Comparison of ENCODE assay signal across 27 cellular contexts in genomic region chr2:133286326-133286922, GRCh38.
A peak's percentile ranks its signal among the peaks of the same experiment; 100 is the strongest.
DNase-seq lines count a peak whose midpoint lies in the region; ATAC-seq, FAIRE-seq and TF ChIP-seq lines count a peak whose summit lies in the region.
"Had no signal": no experiment of that assay in that cellular context is flagged by ENCODE, and none has a peak within 500 bp of the region (broad histone marks: within the 10 kb centered on the region; RNA-seq: fewer than 3 reads in every experiment).

No MANE protein-coding gene starts in this region.

- H4K20me1 ChIP-seq in mammary epithelial cell (ENCODE audit: insufficient read depth, low read length), result no peaks in the 10 kb centered on the region

- DNase-seq in A673 (ENCODE audit: low spot score) (peak; percentile 58), HFFc6 (peak; percentile 16), mammary epithelial cell (peak; percentile 32), kidney (no peak), endodermal cell (no peak), SW480 (ENCODE audit: low spot score) (no peak)
- DNase-seq: activated CD4-positive, CD25-positive, alpha-beta regulatory T cell; activated CD8-positive, alpha-beta T cell treated with anti-CD3 and anti-CD28 coated beads, Interleukin-2, amount 10 ng/mL, durations not matched to agents 7 days and 5 days; activated naive CD8-positive, alpha-beta T cell treated with anti-CD3 and anti-CD28 coated beads, Interleukin-2, amount 10 ng/mL, durations not matched to agents 7 days and 5 days; CD8-positive, alpha-beta T cell; DMS79 treated with DMSO at 0.1 percent for 48 hours; GOT3; heart right ventricle; NCI-H1930; NCI-H446 treated with DMSO at 0.1 percent for 48 hours; psoas muscle; Right ventricle myocardium superior; testis had no signal

- POLR2A ChIA-PET in A673 (lab: Charles Lee; ENCODE audit: low non-redundant PET), result no interaction called here

- in situ Hi-C loops in mammary epithelial cell (cut with MboI; ENCODE audit: low sequenced_read_pairs in 2 of 2), result no loop called here

- H3K36me3 ChIP-seq in A673 (ENCODE audit: insufficient read depth, low read length, poor library complexity, severe bottlenecking) (peaks cover 2% of the 10 kb centered on the region), mammary epithelial cell (ENCODE audit: insufficient read depth, low read length) (no peaks in the 10 kb centered on the region), kidney (ENCODE audit: control insufficient read depth in 1 of 2, insufficient read depth in 2 of 2, low read length in 2 of 2) (no peaks in the 10 kb centered on the region), endodermal cell (ENCODE audit: control insufficient read depth, insufficient read depth, low read length) (no peaks in the 10 kb centered on the region)
- H3K36me3 ChIP-seq: cardiac muscle cell, esophagus muscularis mucosa, heart right ventricle had no signal

- H3K4me3 ChIP-seq in A673 (ENCODE audit: low read depth, low read length, poor library complexity, severe bottlenecking) (no peak overlapping the region), mammary epithelial cell (replicated peaks in 1 of 3; ENCODE audit: insufficient read depth in 1 of 3, low read depth in 2 of 3, low read length in 3 of 3) (no peak overlapping the region), kidney (ENCODE audit: low read length in 2 of 2) (no peak overlapping the region), endodermal cell (ENCODE audit: low read length) (no peak overlapping the region)
- H3K4me3 ChIP-seq: cardiac muscle cell, esophagus muscularis mucosa, heart right ventricle, psoas muscle, testis had no signal

- H3K9me3 ChIP-seq in A673 (ENCODE audit: low read depth, low read length, poor library complexity, severe bottlenecking), result no peaks in the 10 kb centered on the region
- no peaks in the 10 kb centered on the region for H3K9me3 ChIP-seq in mammary epithelial cell (replicated peaks; ENCODE audit: insufficient read depth, low read length)
- H3K9me3 ChIP-seq in kidney (ENCODE audit: control insufficient read depth in 1 of 2, low read length in 2 of 2), result no peaks in the 10 kb centered on the region
- no peaks in the 10 kb centered on the region for H3K9me3 ChIP-seq in endodermal cell (ENCODE audit: control insufficient read depth, low read length)
- H3K9me3 ChIP-seq: esophagus muscularis mucosa, heart right ventricle, psoas muscle, testis had no signal

- CTCF ChIA-PET in A673 (lab: Charles Lee) (no interaction called here), mammary epithelial cell (lab: Charles Lee; ENCODE audit: low non-redundant PET) (no interaction called here)

- H2AFZ ChIP-seq in mammary epithelial cell (ENCODE audit: low read depth, low read length), result no peak overlapping the region

- peak; percentile 9; the same call in 1 of the 2 replicates for TF ChIP-seq CTCF in A673 (conservative IDR thresholded peaks at IDR 0.05; ENCODE audit: low read depth, low read length)
- peak; percentile 70 for TF ChIP-seq CTCF in HFFc6 (IDR thresholded peaks at IDR 0.05)
- TF ChIP-seq CTCF in mammary epithelial cell (conservative IDR thresholded peaks at IDR 0.05 in 1 of 2, IDR thresholded peaks at IDR 0.05 in 1 of 2; ENCODE audit: extremely low read depth in 1 of 2, insufficient read depth in 1 of 2, low read depth in 1 of 2, low read length in 2 of 2), result peak in 1 of 2 donors; percentile 26
- TF ChIP-seq CTCF in kidney (IDR thresholded peaks at IDR 0.05; ENCODE audit: borderline replicate concordance, extremely low read depth, insufficient read depth), result no peak
- no peak for TF ChIP-seq CTCF in endodermal cell (conservative IDR thresholded peaks at IDR 0.05)

- H3K4me1 Mint-ChIP-seq in HFFc6 (ENCODE audit: low read depth) (peaks cover 52% of the 10 kb centered on the region), endodermal cell (no peaks in the 10 kb centered on the region)
- H3K4me1 Mint-ChIP-seq: activated naive CD8-positive, alpha-beta T cell treated with anti-CD3 and anti-CD28 coated beads, Interleukin-2, amount 10 ng/mL, durations not matched to agents 7 days and 5 days; IgD-negative memory B cell had no signal

- H3K27ac ChIP-seq in A673 (ENCODE audit: low read depth, low read length, poor library complexity, severe bottlenecking) (peak overlapping the region; percentile 20), mammary epithelial cell (ENCODE audit: insufficient read depth, low read depth, low read length) (no peak overlapping the region), kidney (ENCODE audit: low read depth in 2 of 2, low read length in 2 of 2) (no peak overlapping the region), endodermal cell (ENCODE audit: low read depth, low read length) (no peak overlapping the region)
- H3K27ac ChIP-seq: cardiac muscle cell, esophagus muscularis mucosa, heart right ventricle, psoas muscle, testis had no signal

- H3K4me1 ChIP-seq in A673 (ENCODE audit: insufficient read depth, low read length, poor library complexity, severe bottlenecking) (peaks cover 19% of the 10 kb centered on the region), mammary epithelial cell (ENCODE audit: insufficient read depth, low read length) (peaks cover 4% of the 10 kb centered on the region), kidney (ENCODE audit: control insufficient read depth in 1 of 2, insufficient read depth in 1 of 2, low read depth in 1 of 2, low read length in 2 of 2) (no peaks in the 10 kb centered on the region), endodermal cell (ENCODE audit: control insufficient read depth, insufficient read depth, low read length) (no peaks in the 10 kb centered on the region)
- H3K4me1 ChIP-seq: esophagus muscularis mucosa, heart right ventricle, psoas muscle, testis had no signal

- ATAC-seq in HG03097 (IDR thresholded peaks at IDR 0.05; ENCODE audit: low FRiP score, unreplicated experiment) (no peak), HG02571 (IDR thresholded peaks at IDR 0.05; ENCODE audit: unreplicated experiment) (no peak)
- ATAC-seq: activated CD8-positive, alpha-beta T cell treated with anti-CD3 and anti-CD28 coated beads, Interleukin-2, amount 10 ng/mL, durations not matched to agents 7 days and 5 days; CD8-positive, alpha-beta T cell; heart right ventricle; psoas muscle had no signal

- H3K9me3 Mint-ChIP-seq in HFFc6 (no peaks in the 10 kb centered on the region; the same call in 1 of the 2 replicates), endodermal cell (no peaks in the 10 kb centered on the region)
- H3K9me3 Mint-ChIP-seq: nephron had no signal

- H3K4me2 ChIP-seq in mammary epithelial cell (ENCODE audit: insufficient read depth, low read depth, low read length), result no peak overlapping the region

- H3K27ac Mint-ChIP-seq in HFFc6, result peak overlapping the region; percentile 77
- no peak overlapping the region for H3K27ac Mint-ChIP-seq in endodermal cell
- H3K27ac Mint-ChIP-seq: activated CD8-positive, alpha-beta T cell treated with anti-CD3 and anti-CD28 coated beads, Interleukin-2, amount 10 ng/mL, durations not matched to agents 7 days and 5 days; activated naive CD8-positive, alpha-beta T cell treated with anti-CD3 and anti-CD28 coated beads, Interleukin-2, amount 10 ng/mL, durations not matched to agents 7 days and 5 days; CD8-positive, alpha-beta T cell; IgD-negative memory B cell; nephron had no signal

- FAIRE-seq in kidney (lab: Jason Lieb, UNC), result peak; percentile 39
- FAIRE-seq: A204.1, GM18507, islet of Langerhans had no signal

- H3K79me2 ChIP-seq in mammary epithelial cell (ENCODE audit: insufficient read depth, low read length), result no peaks in the 10 kb centered on the region

- no peaks in the 10 kb centered on the region for H3K27me3 ChIP-seq in A673 (replicated peaks; ENCODE audit: insufficient read depth, low read depth, low read length, poor library complexity)
- H3K27me3 ChIP-seq in mammary epithelial cell (ENCODE audit: insufficient read depth, low read length), result no peaks in the 10 kb centered on the region
- H3K27me3 ChIP-seq in endodermal cell (ENCODE audit: control insufficient read depth, insufficient read depth, low read length, poor library complexity, severe bottlenecking), result no peaks in the 10 kb centered on the region
- H3K27me3 ChIP-seq: cardiac muscle cell, esophagus muscularis mucosa, heart right ventricle, testis had no signal

- 100% methylated on average over 1 of the region's 1 CpG for WGBS in mammary epithelial cell (ENCODE audit: low coverage, missing lambda C conversion rate)
- WGBS in endodermal cell (ENCODE audit: insufficient coverage in 1 of 2, insufficient read length in 1 of 2), 2 experiments, result 87 to 100% methylated on average over 1 of the region's 1 CpG

- H3K27me3 Mint-ChIP-seq in HFFc6 (ENCODE audit: insufficient read depth) (no peaks in the 10 kb centered on the region; the same call in none of the 2 replicates), endodermal cell (ENCODE audit: insufficient read depth) (no peaks in the 10 kb centered on the region)
- H3K27me3 Mint-ChIP-seq: activated naive CD8-positive, alpha-beta T cell treated with anti-CD3 and anti-CD28 coated beads, Interleukin-2, amount 10 ng/mL, durations not matched to agents 7 days and 5 days had no signal

- H3K36me3 Mint-ChIP-seq in HFFc6 (ENCODE audit: low read depth), result no peaks in the 10 kb centered on the region; the same call in 1 of the 2 replicates
- no peaks in the 10 kb centered on the region for H3K36me3 Mint-ChIP-seq in endodermal cell (ENCODE audit: low read depth)
- H3K36me3 Mint-ChIP-seq: activated naive CD8-positive, alpha-beta T cell treated with anti-CD3 and anti-CD28 coated beads, Interleukin-2, amount 10 ng/mL, durations not matched to agents 7 days and 5 days; CD8-positive, alpha-beta T cell; IgD-negative memory B cell had no signal

- BruUV-seq in A673 (replicated peaks; lab: Mats Ljungman, UMichigan), result no TSS peak
- no TSS peak for BruUV-seq in mammary epithelial cell (replicated peaks; lab: Mats Ljungman, UMichigan)

- intact Hi-C loops in A673 (cut with micrococcal nuclease; ENCODE audit: unreplicated experiment) (no loop called here), mammary epithelial cell (cut with micrococcal nuclease) (no loop called here), kidney (cut with DNase I) (no loop called here)

- H3K9ac ChIP-seq in mammary epithelial cell (ENCODE audit: insufficient read depth, low read length), result no peak overlapping the region
- H3K9ac ChIP-seq in kidney (ENCODE audit: low read length in 2 of 2), result no peak overlapping the region
- no peak overlapping the region for H3K9ac ChIP-seq in endodermal cell (ENCODE audit: extremely low read depth, low read length, poor library complexity, severe bottlenecking)

- peak overlapping the region; percentile 21; the same call in 1 of the 2 replicates for H3K4me3 Mint-ChIP-seq in HFFc6
- no peak overlapping the region for H3K4me3 Mint-ChIP-seq in endodermal cell
- H3K4me3 Mint-ChIP-seq: activated CD8-positive, alpha-beta T cell treated with anti-CD3 and anti-CD28 coated beads, Interleukin-2, amount 10 ng/mL, durations not matched to agents 7 days and 5 days; activated naive CD8-positive, alpha-beta T cell treated with anti-CD3 and anti-CD28 coated beads, Interleukin-2, amount 10 ng/mL, durations not matched to agents 7 days and 5 days; CD8-positive, alpha-beta T cell; IgD-negative memory B cell; nephron had no signal

- dilution Hi-C loops in mammary epithelial cell (cut with HindIII; ENCODE audit: low sequenced_read_pairs), result no loop called here

Comparison
In these comparisons a context has a peak if more than half of its experiments do, and no peak if none do; other contexts are left out.
1. DNase-seq: peak in A673 (single experiment), HFFc6 (single experiment) and mammary epithelial cell (single experiment); none in kidney (single experiment), endodermal cell (single experiment) and SW480 (single experiment).
2. CTCF ChIP-seq: peak in A673 (single experiment) and HFFc6 (single experiment); none in kidney (single experiment) and endodermal cell (single experiment).